In genomic region chr7:92110857-92111256, GRCh38 we compare ENCODE assay signal across 32 cellular contexts.
"Had no signal": no experiment of that assay in that cellular context is flagged by ENCODE, and none has a peak within 500 bp of the region (broad histone marks: within the 10 kb centered on the region; RNA-seq: fewer than 3 reads in every experiment).

No MANE protein-coding gene starts in this region.

- H3K27me3 Mint-ChIP-seq: activated CD4-positive, alpha-beta memory T cell treated with anti-CD3 and anti-CD28 coated beads, Interleukin-2, amount 10 ng/mL, durations not matched to agents 7 days and 5 days; activated CD4-positive, alpha-beta T cell treated with anti-CD3 and anti-CD28 coated beads, Interleukin-2, amount 10 ng/mL, durations not matched to agents 7 days and 5 days; activated naive CD4-positive, alpha-beta T cell treated with anti-CD3 and anti-CD28 coated beads, Interleukin-2, amount 50 U/mL, for 24 hours; activated naive CD8-positive, alpha-beta T cell treated with anti-CD3 and anti-CD28 coated beads for 36 hours; activated naive CD8-positive, alpha-beta T cell treated with anti-CD3 and anti-CD28 coated beads, Interleukin-2, amount 50 U/mL, for 24 hours; activated T-cell treated with anti-CD3 and anti-CD28 coated beads, Interleukin-2, amount 50 U/mL, for 24 hours; dendritic cell treated with granulocyte-macrophage colony-stimulating factor and Interleukin-4, amounts not matched to agents 40 ng/mL and 50 ng/mL, for 4 days had no signal

- H3K9me3 Mint-ChIP-seq: activated CD4-positive, alpha-beta memory T cell treated with anti-CD3 and anti-CD28 coated beads, Interleukin-2, amount 10 ng/mL, durations not matched to agents 7 days and 5 days; activated CD4-positive, alpha-beta T cell treated with anti-CD3 and anti-CD28 coated beads, Interleukin-2, amount 10 ng/mL, durations not matched to agents 7 days and 5 days; activated naive CD4-positive, alpha-beta T cell treated with anti-CD3 and anti-CD28 coated beads for 36 hours; activated naive CD4-positive, alpha-beta T cell treated with anti-CD3 and anti-CD28 coated beads, Interleukin-2, amount 50 U/mL, for 24 hours; activated naive CD8-positive, alpha-beta T cell treated with anti-CD3 and anti-CD28 coated beads for 36 hours; activated naive CD8-positive, alpha-beta T cell treated with anti-CD3 and anti-CD28 coated beads, Interleukin-2, amount 50 U/mL, for 24 hours; activated T-cell treated with anti-CD3 and anti-CD28 coated beads, Interleukin-2, amount 50 U/mL, for 24 hours; activated T-cell treated with anti-CD3 and anti-CD28 coated beads, Interleukin-2, amount 50 U/mL, for 72 hours; dendritic cell treated with granulocyte-macrophage colony-stimulating factor and Interleukin-4, amounts not matched to agents 40 ng/mL and 50 ng/mL, for 4 days; endodermal cell; WTC11 had no signal

- H3K9me3 ChIP-seq: adrenal gland, body of pancreas had no signal

- H3K27ac ChIP-seq: adrenal gland, body of pancreas, coronary artery, VCaP had no signal

- H3K4me3 Mint-ChIP-seq: activated CD4-positive, alpha-beta memory T cell treated with anti-CD3 and anti-CD28 coated beads, Interleukin-2, amount 10 ng/mL, durations not matched to agents 7 days and 5 days; activated CD4-positive, alpha-beta T cell treated with anti-CD3 and anti-CD28 coated beads, Interleukin-2, amount 10 ng/mL, durations not matched to agents 7 days and 5 days; activated naive CD4-positive, alpha-beta T cell treated with anti-CD3 and anti-CD28 coated beads for 36 hours; activated naive CD4-positive, alpha-beta T cell treated with anti-CD3 and anti-CD28 coated beads, Interleukin-2, amount 50 U/mL, for 24 hours; activated naive CD8-positive, alpha-beta T cell treated with anti-CD3 and anti-CD28 coated beads for 36 hours; activated naive CD8-positive, alpha-beta T cell treated with anti-CD3 and anti-CD28 coated beads, Interleukin-2, amount 50 U/mL, for 24 hours; activated T-cell treated with anti-CD3 and anti-CD28 coated beads, Interleukin-2, amount 50 U/mL, for 24 hours; activated T-cell treated with anti-CD3 and anti-CD28 coated beads, Interleukin-2, amount 50 U/mL, for 72 hours; dendritic cell treated with granulocyte-macrophage colony-stimulating factor and Interleukin-4, amounts not matched to agents 40 ng/mL and 50 ng/mL, for 4 days; endodermal cell; WTC11 had no signal

- DNase-seq: activated CD4-positive, alpha-beta memory T cell treated with anti-CD3 and anti-CD28 coated beads, Interleukin-2, amount 10 ng/mL, durations not matched to agents 7 days and 5 days; activated CD4-positive, alpha-beta T cell treated with anti-CD3 and anti-CD28 coated beads for 1 hour; activated CD4-positive, alpha-beta T cell treated with anti-CD3 and anti-CD28 coated beads for 4 hours; activated CD4-positive, alpha-beta T cell treated with anti-CD3 and anti-CD28 coated beads, Interleukin-2, amount 10 ng/mL, durations not matched to agents 7 days and 5 days; activated CD4-positive, alpha-beta T cell treated with anti-CD3 and anti-CD28 coated beads, Interleukin-2, amount 50 U/mL, for 4 hours; activated CD8-positive, alpha-beta memory T cell treated with anti-CD3 and anti-CD28 coated beads, Interleukin-2, amount 50 U/mL, for 48 hours; activated gamma-delta T cell treated with Interleukin-2 at 50 U/mL for 16 hours; activated naive CD4-positive, alpha-beta T cell treated with anti-CD3 and anti-CD28 coated beads for 36 hours; activated naive CD8-positive, alpha-beta T cell treated with anti-CD3 and anti-CD28 coated beads for 36 hours; activated naive CD8-positive, alpha-beta T cell treated with anti-CD3 and anti-CD28 coated beads, Interleukin-2, amount 50 U/mL, for 24 hours; activated T-cell treated with anti-CD3 and anti-CD28 coated beads for 4 hours; activated T-cell treated with anti-CD3 and anti-CD28 coated beads, Interleukin-2, amount 50 U/mL, for 24 hours; activated T-cell treated with anti-CD3 and anti-CD28 coated beads, Interleukin-2, amount 50 U/mL, for 72 hours; adrenal gland; amygdala; aorta; body of pancreas; central memory CD4-positive, alpha-beta T cell; cerebellar nuclear complex; dorsolateral prefrontal cortex; effector memory CD4-positive, alpha-beta T cell; endodermal cell; foreskin fibroblast; head of caudate nucleus; T-helper 2 cell had no signal

- H3K4me3 ChIP-seq: adrenal gland, body of pancreas, coronary artery, dorsolateral prefrontal cortex had no signal

- H3K4me1 ChIP-seq: adrenal gland, body of pancreas had no signal

- H3K27ac Mint-ChIP-seq: activated CD4-positive, alpha-beta memory T cell treated with anti-CD3 and anti-CD28 coated beads, Interleukin-2, amount 10 ng/mL, durations not matched to agents 7 days and 5 days; activated CD4-positive, alpha-beta T cell treated with anti-CD3 and anti-CD28 coated beads, Interleukin-2, amount 10 ng/mL, durations not matched to agents 7 days and 5 days; activated naive CD4-positive, alpha-beta T cell treated with anti-CD3 and anti-CD28 coated beads for 36 hours; activated naive CD4-positive, alpha-beta T cell treated with anti-CD3 and anti-CD28 coated beads, Interleukin-2, amount 50 U/mL, for 24 hours; activated naive CD8-positive, alpha-beta T cell treated with anti-CD3 and anti-CD28 coated beads for 36 hours; activated naive CD8-positive, alpha-beta T cell treated with anti-CD3 and anti-CD28 coated beads, Interleukin-2, amount 50 U/mL, for 24 hours; activated T-cell treated with anti-CD3 and anti-CD28 coated beads, Interleukin-2, amount 50 U/mL, for 24 hours; activated T-cell treated with anti-CD3 and anti-CD28 coated beads, Interleukin-2, amount 50 U/mL, for 72 hours; dendritic cell treated with granulocyte-macrophage colony-stimulating factor and Interleukin-4, amounts not matched to agents 40 ng/mL and 50 ng/mL, for 4 days; endodermal cell; WTC11 had no signal

- H3K27me3 ChIP-seq: adrenal gland, body of pancreas, dorsolateral prefrontal cortex had no signal

- FAIRE-seq: frontal cortex, TTC549 had no signal

- H3K4me1 Mint-ChIP-seq: activated CD4-positive, alpha-beta memory T cell treated with anti-CD3 and anti-CD28 coated beads, Interleukin-2, amount 10 ng/mL, durations not matched to agents 7 days and 5 days; activated CD4-positive, alpha-beta T cell treated with anti-CD3 and anti-CD28 coated beads, Interleukin-2, amount 10 ng/mL, durations not matched to agents 7 days and 5 days; activated naive CD8-positive, alpha-beta T cell treated with anti-CD3 and anti-CD28 coated beads for 36 hours; activated naive CD8-positive, alpha-beta T cell treated with anti-CD3 and anti-CD28 coated beads, Interleukin-2, amount 50 U/mL, for 24 hours; endodermal cell; WTC11 had no signal
